ENCODE assay signal across 8 cellular contexts in genomic region chr17:66667491-66668030, GRCh38.
DNase-seq lines count a peak whose midpoint lies in the region; ATAC-seq and TF ChIP-seq lines count a peak whose summit lies in the region.

No MANE protein-coding gene starts in this region.

- peak overlapping the region; percentile 79 for H3K27ac Mint-ChIP-seq in activated naive CD8-positive, alpha-beta T cell treated with anti-CD3 and anti-CD28 coated beads, Interleukin-2, amount 50 U/mL, for 24 hours
- no peak overlapping the region for H3K27ac Mint-ChIP-seq in neural progenitor cell

- peak overlapping the region; percentile 35 for H3K4me3 Mint-ChIP-seq in activated naive CD8-positive, alpha-beta T cell treated with anti-CD3 and anti-CD28 coated beads, Interleukin-2, amount 50 U/mL, for 24 hours
- H3K4me3 Mint-ChIP-seq in neural progenitor cell, result no peak overlapping the region

- no peak overlapping the region for H3K4ac ChIP-seq in trophoblast cell (ENCODE audit: low read depth, low read length)

- no peak overlapping the region for H3K18ac ChIP-seq in trophoblast cell (ENCODE audit: low read length)

- H3K23ac ChIP-seq in trophoblast cell (ENCODE audit: low read length), result no peak overlapping the region

- H3K36me3 ChIP-seq in trophoblast cell (ENCODE audit: control insufficient read depth in 1 of 2, insufficient read depth in 2 of 2, low read length in 2 of 2) (no peaks in the 10 kb centered on the region), neural progenitor cell (no peaks in the 10 kb centered on the region), right lobe of liver (peaks cover 0 to 2% (median 0%) of the 10 kb centered on the region in 4 donors)

- H3K79me2 ChIP-seq in trophoblast cell (ENCODE audit: control insufficient read depth, insufficient read depth, low read length, poor library complexity) (no peaks in the 10 kb centered on the region), neural progenitor cell (ENCODE audit: low read depth) (no peaks in the 10 kb centered on the region)

- H2AFZ ChIP-seq in trophoblast cell (ENCODE audit: insufficient read depth, low read length, poor library complexity) (no peak overlapping the region), neural progenitor cell (replicated peaks) (no peak overlapping the region)

- H3K4me3 ChIP-seq in trophoblast cell (ENCODE audit: low read depth, low read length) (no peak overlapping the region), neural progenitor cell (no peak overlapping the region), right lobe of liver (no peak overlapping the region)

- no peak overlapping the region for H4K91ac ChIP-seq in trophoblast cell (ENCODE audit: low read depth, low read length)

- peak; percentile 88 for ATAC-seq in HG02678 (IDR thresholded peaks at IDR 0.05; ENCODE audit: unreplicated experiment)
- ATAC-seq in activated naive CD8-positive, alpha-beta T cell treated with anti-CD3 and anti-CD28 coated beads, Interleukin-2, amount 50 U/mL, for 24 hours, result peak; percentile 85
- ATAC-seq in HG02870 (IDR thresholded peaks at IDR 0.05; ENCODE audit: unreplicated experiment), result no peak
- no peak for ATAC-seq in right lobe of liver

- H3K36me3 Mint-ChIP-seq in activated naive CD8-positive, alpha-beta T cell treated with anti-CD3 and anti-CD28 coated beads, Interleukin-2, amount 50 U/mL, for 24 hours (ENCODE audit: low read depth), result peaks cover 44% of the 10 kb centered on the region
- H3K36me3 Mint-ChIP-seq in neural progenitor cell, result peaks cover 12% of the 10 kb centered on the region

- peak; percentile 61 to 62 for DNase-seq in activated CD4-positive, alpha-beta T cell treated with anti-CD3 and anti-CD28 coated beads, Interleukin-2, amount 50 U/mL, for 4 hours
- peak; percentile 46 for DNase-seq in activated naive CD8-positive, alpha-beta T cell treated with anti-CD3 and anti-CD28 coated beads, Interleukin-2, amount 50 U/mL, for 24 hours
- peak; percentile 38 to 59 for DNase-seq in stimulated activated CD8-positive, alpha-beta memory T cell treated with anti-CD3 and anti-CD28 coated beads, Interleukin-4, amount 100 ng/mL, for 4 hours (ENCODE audit: low read depth in 2 of 2, low spot score in 1 of 2)
- DNase-seq in trophoblast cell, result no peak
- DNase-seq in neural progenitor cell (ENCODE audit: low spot score), result no peak
- no peak for DNase-seq in right lobe of liver

- H3K4me1 ChIP-seq in trophoblast cell (ENCODE audit: control insufficient read depth in 1 of 2, insufficient read depth in 2 of 2, low read length in 2 of 2) (no peaks in the 10 kb centered on the region), neural progenitor cell (no peaks in the 10 kb centered on the region), right lobe of liver (no peaks in the 10 kb centered on the region)

- no peaks in the 10 kb centered on the region for H3K27me3 Mint-ChIP-seq in activated naive CD8-positive, alpha-beta T cell treated with anti-CD3 and anti-CD28 coated beads, Interleukin-2, amount 50 U/mL, for 24 hours
- peaks cover 2% of the 10 kb centered on the region for H3K27me3 Mint-ChIP-seq in neural progenitor cell (ENCODE audit: insufficient read depth, low read depth)

- H3K14ac ChIP-seq in trophoblast cell (ENCODE audit: low read length), result no peak overlapping the region

- H3K27ac ChIP-seq in trophoblast cell (ENCODE audit: low read depth, low read length), result no peak overlapping the region
- no peak overlapping the region for H3K27ac ChIP-seq in neural progenitor cell
- H3K27ac ChIP-seq in right lobe of liver, result no peak overlapping the region

- H4K20me1 ChIP-seq in neural progenitor cell (ENCODE audit: low read depth), result no peaks in the 10 kb centered on the region

- no peak for TF ChIP-seq POLR2A in right lobe of liver (IDR thresholded peaks at IDR 0.05)

- peaks cover 80% of the 10 kb centered on the region for H3K4me1 Mint-ChIP-seq in activated naive CD8-positive, alpha-beta T cell treated with anti-CD3 and anti-CD28 coated beads, Interleukin-2, amount 50 U/mL, for 24 hours
- peaks cover 17% of the 10 kb centered on the region for H3K4me1 Mint-ChIP-seq in neural progenitor cell

- no peak overlapping the region for H2BK12ac ChIP-seq in trophoblast cell (ENCODE audit: low read length)

- no CpG with 5 or more reads among the region's 4 CpGs for WGBS in trophoblast cell (ENCODE audit: extremely low coverage, insufficient coverage, insufficient read length)
- WGBS in right lobe of liver (ENCODE audit: insufficient coverage, low coverage, low lambda C conversion rate, missing lambda C conversion rate), result 82% methylated on average over 4 of the region's 4 CpGs

- H2BK120ac ChIP-seq in trophoblast cell (ENCODE audit: insufficient read depth, low read length, poor library complexity), result no peak overlapping the region

- intact Hi-C loops in right lobe of liver (cut with DNase I), result no loop called here

- H2AK5ac ChIP-seq in trophoblast cell (ENCODE audit: low read length), result no peak overlapping the region

- H3K27me3 ChIP-seq in trophoblast cell (ENCODE audit: insufficient read depth, low read length), result no peaks in the 10 kb centered on the region
- no peaks in the 10 kb centered on the region for H3K27me3 ChIP-seq in neural progenitor cell
- H3K27me3 ChIP-seq in right lobe of liver, result no peaks in the 10 kb centered on the region

- no peak overlapping the region for H3K4me2 ChIP-seq in trophoblast cell (ENCODE audit: low read length)
- H3K4me2 ChIP-seq in neural progenitor cell, result no peak overlapping the region

- H3K9ac ChIP-seq in trophoblast cell (ENCODE audit: low read length), result no peak overlapping the region
- no peak overlapping the region for H3K9ac ChIP-seq in neural progenitor cell

- no peaks in the 10 kb centered on the region for H3F3A ChIP-seq in neural progenitor cell (ENCODE audit: low read depth)

- no peaks in the 10 kb centered on the region for H3K9me3 Mint-ChIP-seq in activated naive CD8-positive, alpha-beta T cell treated with anti-CD3 and anti-CD28 coated beads, Interleukin-2, amount 50 U/mL, for 24 hours
- H3K9me3 Mint-ChIP-seq in neural progenitor cell, result peaks cover 13% of the 10 kb centered on the region

- TF ChIP-seq CTCF in neural progenitor cell (IDR thresholded peaks at IDR 0.05) (no peak), right lobe of liver (IDR thresholded peaks at IDR 0.05) (no peak)

- no peak overlapping the region for H4K8ac ChIP-seq in trophoblast cell (ENCODE audit: low read depth, low read length)

- H2BK5ac ChIP-seq in trophoblast cell (ENCODE audit: low read depth, low read length, poor library complexity), result no peak overlapping the region

- H3K9me3 ChIP-seq in trophoblast cell (ENCODE audit: insufficient read depth, low read depth, low read length), result no peaks in the 10 kb centered on the region
- no peaks in the 10 kb centered on the region for H3K9me3 ChIP-seq in neural progenitor cell (ENCODE audit: low read depth)
- no peaks in the 10 kb centered on the region for H3K9me3 ChIP-seq in right lobe of liver

- H3K79me1 ChIP-seq in trophoblast cell (ENCODE audit: low read length), result no peaks in the 10 kb centered on the region

- no peak overlapping the region for H4K12ac ChIP-seq in trophoblast cell (ENCODE audit: low read depth, low read length)

Comparison
In these comparisons a context has a peak if more than half of its experiments do, and no peak if none do; other contexts are left out.
1. ATAC-seq: peak in HG02678 (single experiment) and activated naive CD8-positive, alpha-beta T cell treated with anti-CD3 and anti-CD28 coated beads, Interleukin-2, amount 50 U/mL, for 24 hours (single experiment); none in HG02870 (single experiment) and right lobe of liver (0 of 4).
2. DNase-seq: peak in activated CD4-positive, alpha-beta T cell treated with anti-CD3 and anti-CD28 coated beads, Interleukin-2, amount 50 U/mL, for 4 hours (2 of 2), activated naive CD8-positive, alpha-beta T cell treated with anti-CD3 and anti-CD28 coated beads, Interleukin-2, amount 50 U/mL, for 24 hours (single experiment) and stimulated activated CD8-positive, alpha-beta memory T cell treated with anti-CD3 and anti-CD28 coated beads, Interleukin-4, amount 100 ng/mL, for 4 hours (2 of 2); none in trophoblast cell (0 of 2), neural progenitor cell (single experiment) and right lobe of liver (0 of 3).